In the genomic region with DNA sequence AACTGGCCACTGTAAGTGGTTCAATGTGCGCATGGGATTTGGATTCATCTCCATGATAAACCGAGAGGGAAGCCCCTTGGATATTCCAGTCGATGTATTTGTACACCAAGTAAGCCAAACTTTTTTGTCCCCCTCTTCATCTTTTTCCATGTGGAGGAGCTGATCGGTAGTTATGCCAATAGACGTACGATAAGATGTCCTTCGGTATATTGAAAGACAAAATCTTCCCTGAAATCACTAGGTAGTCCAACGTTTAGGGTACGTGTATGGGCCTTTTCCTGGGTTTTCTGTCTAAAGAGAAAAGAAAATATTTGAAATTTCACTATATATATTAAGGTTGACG, we compare ENCODE assay signal across 2 cellular contexts.
TF ChIP-seq lines count a peak whose summit lies in the region.

No MANE protein-coding gene starts in this region.

TF ChIP-seq in HEK293, 187 proteins besides CTCF, POLR2A, EP300 and RAD21 (continues in another document):
- TF ChIP-seq KLF9 (tag by site-specific recombination; IDR thresholded peaks at IDR 0.05; ENCODE audit: low read depth) (no peak), ZNF114 (tag by site-specific recombination; IDR thresholded peaks at IDR 0.05) (no peak), ZNF211 (tag by site-specific recombination; IDR thresholded peaks at IDR 0.05; ENCODE audit: low read depth) (no peak), ZNF221 (tag by site-specific recombination; IDR thresholded peaks at IDR 0.05; ENCODE audit: borderline replicate concordance) (no peak), OVOL3 (tag by site-specific recombination; IDR thresholded peaks at IDR 0.05) (no peak), FEZF1 (tag by site-specific recombination; IDR thresholded peaks at IDR 0.05) (no peak), ZNF529 (tag by site-specific recombination; IDR thresholded peaks at IDR 0.05; ENCODE audit: insufficient replicate concordance) (no peak), SETDB1 (IDR thresholded peaks at IDR 0.05; ENCODE audit: insufficient read length, low read length) (no peak), ZNF701 (tag by site-specific recombination; IDR thresholded peaks at IDR 0.05) (no peak), ZBTB20 (tag by site-specific recombination; IDR thresholded peaks at IDR 0.05) (0 out of 2 replicates have a peak, but pooled peaks have one; percentile 31), ZNF548 (tag by site-specific recombination; IDR thresholded peaks at IDR 0.05) (no peak), ZNF585B (tag by site-specific recombination; IDR thresholded peaks at IDR 0.05) (no peak), MZF1 (tag by site-specific recombination; IDR thresholded peaks at IDR 0.05; ENCODE audit: borderline replicate concordance) (no peak)
- TF ChIP-seq, protein P1, sequence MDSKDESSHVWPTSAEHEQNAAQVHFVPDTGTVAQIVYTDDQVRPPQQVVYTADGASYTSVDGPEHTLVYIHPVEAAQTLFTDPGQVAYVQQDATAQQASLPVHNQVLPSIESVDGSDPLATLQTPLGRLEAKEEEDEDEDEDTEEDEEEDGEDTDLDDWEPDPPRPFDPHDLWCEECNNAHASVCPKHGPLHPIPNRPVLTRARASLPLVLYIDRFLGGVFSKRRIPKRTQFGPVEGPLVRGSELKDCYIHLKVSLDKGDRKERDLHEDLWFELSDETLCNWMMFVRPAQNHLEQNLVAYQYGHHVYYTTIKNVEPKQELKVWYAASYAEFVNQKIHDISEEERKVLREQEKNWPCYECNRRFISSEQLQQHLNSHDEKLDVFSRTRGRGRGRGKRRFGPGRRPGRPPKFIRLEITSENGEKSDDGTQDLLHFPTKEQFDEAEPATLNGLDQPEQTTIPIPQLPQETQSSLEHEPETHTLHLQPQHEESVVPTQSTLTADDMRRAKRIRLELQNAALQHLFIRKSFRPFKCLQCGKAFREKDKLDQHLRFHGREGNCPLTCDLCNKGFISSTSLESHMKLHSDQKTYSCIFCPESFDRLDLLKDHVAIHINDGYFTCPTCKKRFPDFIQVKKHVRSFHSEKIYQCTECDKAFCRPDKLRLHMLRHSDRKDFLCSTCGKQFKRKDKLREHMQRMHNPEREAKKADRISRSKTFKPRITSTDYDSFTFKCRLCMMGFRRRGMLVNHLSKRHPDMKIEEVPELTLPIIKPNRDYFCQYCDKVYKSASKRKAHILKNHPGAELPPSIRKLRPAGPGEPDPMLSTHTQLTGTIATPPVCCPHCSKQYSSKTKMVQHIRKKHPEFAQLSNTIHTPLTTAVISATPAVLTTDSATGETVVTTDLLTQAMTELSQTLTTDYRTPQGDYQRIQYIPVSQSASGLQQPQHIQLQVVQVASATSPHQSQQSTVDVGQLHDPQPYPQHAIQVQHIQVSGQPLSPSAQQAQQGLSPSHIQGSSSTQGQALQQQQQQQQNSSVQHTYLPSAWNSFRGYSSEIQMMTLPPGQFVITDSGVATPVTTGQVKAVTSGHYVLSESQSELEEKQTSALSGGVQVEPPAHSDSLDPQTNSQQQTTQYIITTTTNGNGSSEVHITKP (tag by site-specific recombination; IDR thresholded peaks at IDR 0.05) = peak; percentile 68
- TF ChIP-seq, protein P2, sequence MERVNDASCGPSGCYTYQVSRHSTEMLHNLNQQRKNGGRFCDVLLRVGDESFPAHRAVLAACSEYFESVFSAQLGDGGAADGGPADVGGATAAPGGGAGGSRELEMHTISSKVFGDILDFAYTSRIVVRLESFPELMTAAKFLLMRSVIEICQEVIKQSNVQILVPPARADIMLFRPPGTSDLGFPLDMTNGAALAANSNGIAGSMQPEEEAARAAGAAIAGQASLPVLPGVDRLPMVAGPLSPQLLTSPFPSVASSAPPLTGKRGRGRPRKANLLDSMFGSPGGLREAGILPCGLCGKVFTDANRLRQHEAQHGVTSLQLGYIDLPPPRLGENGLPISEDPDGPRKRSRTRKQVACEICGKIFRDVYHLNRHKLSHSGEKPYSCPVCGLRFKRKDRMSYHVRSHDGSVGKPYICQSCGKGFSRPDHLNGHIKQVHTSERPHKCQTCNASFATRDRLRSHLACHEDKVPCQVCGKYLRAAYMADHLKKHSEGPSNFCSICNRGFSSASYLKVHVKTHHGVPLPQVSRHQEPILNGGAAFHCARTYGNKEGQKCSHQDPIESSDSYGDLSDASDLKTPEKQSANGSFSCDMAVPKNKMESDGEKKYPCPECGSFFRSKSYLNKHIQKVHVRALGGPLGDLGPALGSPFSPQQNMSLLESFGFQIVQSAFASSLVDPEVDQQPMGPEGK (tag by site-specific recombination; IDR thresholded peaks at IDR 0.05) = no peak
- TF ChIP-seq, protein P3, sequence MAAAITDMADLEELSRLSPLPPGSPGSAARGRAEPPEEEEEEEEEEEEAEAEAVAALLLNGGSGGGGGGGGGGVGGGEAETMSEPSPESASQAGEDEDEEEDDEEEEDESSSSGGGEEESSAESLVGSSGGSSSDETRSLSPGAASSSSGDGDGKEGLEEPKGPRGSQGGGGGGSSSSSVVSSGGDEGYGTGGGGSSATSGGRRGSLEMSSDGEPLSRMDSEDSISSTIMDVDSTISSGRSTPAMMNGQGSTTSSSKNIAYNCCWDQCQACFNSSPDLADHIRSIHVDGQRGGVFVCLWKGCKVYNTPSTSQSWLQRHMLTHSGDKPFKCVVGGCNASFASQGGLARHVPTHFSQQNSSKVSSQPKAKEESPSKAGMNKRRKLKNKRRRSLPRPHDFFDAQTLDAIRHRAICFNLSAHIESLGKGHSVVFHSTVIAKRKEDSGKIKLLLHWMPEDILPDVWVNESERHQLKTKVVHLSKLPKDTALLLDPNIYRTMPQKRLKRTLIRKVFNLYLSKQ (tag by site-specific recombination; IDR thresholded peaks at IDR 0.05; ENCODE audit: borderline replicate concordance) = no peak
- TF ChIP-seq, protein P4, sequence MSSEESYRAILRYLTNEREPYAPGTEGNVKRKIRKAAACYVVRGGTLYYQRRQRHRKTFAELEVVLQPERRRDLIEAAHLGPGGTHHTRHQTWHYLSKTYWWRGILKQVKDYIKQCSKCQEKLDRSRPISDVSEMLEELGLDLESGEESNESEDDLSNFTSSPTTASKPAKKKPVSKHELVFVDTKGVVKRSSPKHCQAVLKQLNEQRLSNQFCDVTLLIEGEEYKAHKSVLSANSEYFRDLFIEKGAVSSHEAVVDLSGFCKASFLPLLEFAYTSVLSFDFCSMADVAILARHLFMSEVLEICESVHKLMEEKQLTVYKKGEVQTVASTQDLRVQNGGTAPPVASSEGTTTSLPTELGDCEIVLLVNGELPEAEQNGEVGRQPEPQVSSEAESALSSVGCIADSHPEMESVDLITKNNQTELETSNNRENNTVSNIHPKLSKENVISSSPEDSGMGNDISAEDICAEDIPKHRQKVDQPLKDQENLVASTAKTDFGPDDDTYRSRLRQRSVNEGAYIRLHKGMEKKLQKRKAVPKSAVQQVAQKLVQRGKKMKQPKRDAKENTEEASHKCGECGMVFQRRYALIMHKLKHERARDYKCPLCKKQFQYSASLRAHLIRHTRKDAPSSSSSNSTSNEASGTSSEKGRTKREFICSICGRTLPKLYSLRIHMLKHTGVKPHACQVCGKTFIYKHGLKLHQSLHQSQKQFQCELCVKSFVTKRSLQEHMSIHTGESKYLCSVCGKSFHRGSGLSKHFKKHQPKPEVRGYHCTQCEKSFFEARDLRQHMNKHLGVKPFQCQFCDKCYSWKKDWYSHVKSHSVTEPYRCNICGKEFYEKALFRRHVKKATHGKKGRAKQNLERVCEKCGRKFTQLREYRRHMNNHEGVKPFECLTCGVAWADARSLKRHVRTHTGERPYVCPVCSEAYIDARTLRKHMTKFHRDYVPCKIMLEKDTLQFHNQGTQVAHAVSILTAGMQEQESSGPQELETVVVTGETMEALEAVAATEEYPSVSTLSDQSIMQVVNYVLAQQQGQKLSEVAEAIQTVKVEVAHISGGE (tag by site-specific recombination; conservative IDR thresholded peaks at IDR 0.05; ENCODE audit: low read depth) = 0 out of 2 replicates have a peak, but pooled peaks have one; percentile 11

TF ChIP-seq in K562, 482 proteins besides CTCF, POLR2A, EP300 and RAD21:
- TF ChIP-seq, protein P5, sequence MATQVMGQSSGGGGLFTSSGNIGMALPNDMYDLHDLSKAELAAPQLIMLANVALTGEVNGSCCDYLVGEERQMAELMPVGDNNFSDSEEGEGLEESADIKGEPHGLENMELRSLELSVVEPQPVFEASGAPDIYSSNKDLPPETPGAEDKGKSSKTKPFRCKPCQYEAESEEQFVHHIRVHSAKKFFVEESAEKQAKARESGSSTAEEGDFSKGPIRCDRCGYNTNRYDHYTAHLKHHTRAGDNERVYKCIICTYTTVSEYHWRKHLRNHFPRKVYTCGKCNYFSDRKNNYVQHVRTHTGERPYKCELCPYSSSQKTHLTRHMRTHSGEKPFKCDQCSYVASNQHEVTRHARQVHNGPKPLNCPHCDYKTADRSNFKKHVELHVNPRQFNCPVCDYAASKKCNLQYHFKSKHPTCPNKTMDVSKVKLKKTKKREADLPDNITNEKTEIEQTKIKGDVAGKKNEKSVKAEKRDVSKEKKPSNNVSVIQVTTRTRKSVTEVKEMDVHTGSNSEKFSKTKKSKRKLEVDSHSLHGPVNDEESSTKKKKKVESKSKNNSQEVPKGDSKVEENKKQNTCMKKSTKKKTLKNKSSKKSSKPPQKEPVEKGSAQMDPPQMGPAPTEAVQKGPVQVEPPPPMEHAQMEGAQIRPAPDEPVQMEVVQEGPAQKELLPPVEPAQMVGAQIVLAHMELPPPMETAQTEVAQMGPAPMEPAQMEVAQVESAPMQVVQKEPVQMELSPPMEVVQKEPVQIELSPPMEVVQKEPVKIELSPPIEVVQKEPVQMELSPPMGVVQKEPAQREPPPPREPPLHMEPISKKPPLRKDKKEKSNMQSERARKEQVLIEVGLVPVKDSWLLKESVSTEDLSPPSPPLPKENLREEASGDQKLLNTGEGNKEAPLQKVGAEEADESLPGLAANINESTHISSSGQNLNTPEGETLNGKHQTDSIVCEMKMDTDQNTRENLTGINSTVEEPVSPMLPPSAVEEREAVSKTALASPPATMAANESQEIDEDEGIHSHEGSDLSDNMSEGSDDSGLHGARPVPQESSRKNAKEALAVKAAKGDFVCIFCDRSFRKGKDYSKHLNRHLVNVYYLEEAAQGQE (CRISPR knock-in tag; IDR thresholded peaks at IDR 0.05; ENCODE audit: low read depth) = no peak
- TF ChIP-seq TGIF2 (CRISPR knock-in tag; IDR thresholded peaks at IDR 0.05) (no peak), NR2C2 (CRISPR knock-in tag; IDR thresholded peaks at IDR 0.05) (no peak), NR2C2 (tag; IDR thresholded peaks at IDR 0.05) (no peak), TBP (optimal IDR thresholded peaks at IDR 0.05; ENCODE audit: low read depth, low read length) (peak; percentile 27), HEY1 (CRISPR knock-in tag; IDR thresholded peaks at IDR 0.05; ENCODE audit: borderline replicate concordance) (no peak), NRF1 (conservative IDR thresholded peaks at IDR 0.05 in 1 of 2, IDR thresholded peaks at IDR 0.05 in 1 of 2) (0 out of 4 replicates have a peak, but pooled peaks of 1 of the 2 experiments have one; percentile 24), TAF9B (IDR thresholded peaks at IDR 0.05; ENCODE audit: partially characterized antibody) (no peak), MEF2A (IDR thresholded peaks at IDR 0.05; ENCODE audit: control insufficient read depth, low read depth, low read length) (no peak)
- TF ChIP-seq, protein P6, sequence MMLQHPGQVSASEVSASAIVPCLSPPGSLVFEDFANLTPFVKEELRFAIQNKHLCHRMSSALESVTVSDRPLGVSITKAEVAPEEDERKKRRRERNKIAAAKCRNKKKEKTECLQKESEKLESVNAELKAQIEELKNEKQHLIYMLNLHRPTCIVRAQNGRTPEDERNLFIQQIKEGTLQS (IDR thresholded peaks at IDR 0.05) = no peak
- TF ChIP-seq, protein P6 (CRISPR knock-in tag; conservative IDR thresholded peaks at IDR 0.05) = no peak
- TF ChIP-seq, protein P7, sequence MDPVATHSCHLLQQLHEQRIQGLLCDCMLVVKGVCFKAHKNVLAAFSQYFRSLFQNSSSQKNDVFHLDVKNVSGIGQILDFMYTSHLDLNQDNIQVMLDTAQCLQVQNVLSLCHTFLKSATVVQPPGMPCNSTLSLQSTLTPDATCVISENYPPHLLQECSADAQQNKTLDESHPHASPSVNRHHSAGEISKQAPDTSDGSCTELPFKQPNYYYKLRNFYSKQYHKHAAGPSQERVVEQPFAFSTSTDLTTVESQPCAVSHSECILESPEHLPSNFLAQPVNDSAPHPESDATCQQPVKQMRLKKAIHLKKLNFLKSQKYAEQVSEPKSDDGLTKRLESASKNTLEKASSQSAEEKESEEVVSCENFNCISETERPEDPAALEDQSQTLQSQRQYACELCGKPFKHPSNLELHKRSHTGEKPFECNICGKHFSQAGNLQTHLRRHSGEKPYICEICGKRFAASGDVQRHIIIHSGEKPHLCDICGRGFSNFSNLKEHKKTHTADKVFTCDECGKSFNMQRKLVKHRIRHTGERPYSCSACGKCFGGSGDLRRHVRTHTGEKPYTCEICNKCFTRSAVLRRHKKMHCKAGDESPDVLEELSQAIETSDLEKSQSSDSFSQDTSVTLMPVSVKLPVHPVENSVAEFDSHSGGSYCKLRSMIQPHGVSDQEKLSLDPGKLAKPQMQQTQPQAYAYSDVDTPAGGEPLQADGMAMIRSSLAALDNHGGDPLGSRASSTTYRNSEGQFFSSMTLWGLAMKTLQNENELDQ (CRISPR knock-in tag; IDR thresholded peaks at IDR 0.05; ENCODE audit: borderline replicate concordance) = no peak
- TF ChIP-seq, protein P1 (IDR thresholded peaks at IDR 0.05; ENCODE audit: partially characterized antibody) = peak; percentile 70
- TF ChIP-seq, protein P8, sequence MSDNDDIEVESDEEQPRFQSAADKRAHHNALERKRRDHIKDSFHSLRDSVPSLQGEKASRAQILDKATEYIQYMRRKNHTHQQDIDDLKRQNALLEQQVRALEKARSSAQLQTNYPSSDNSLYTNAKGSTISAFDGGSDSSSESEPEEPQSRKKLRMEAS (CRISPR knock-in tag; IDR thresholded peaks at IDR 0.05) = no peak
TF ChIP-seq in K562: peak in this region for 3.
